18 cellular contexts compared by ENCODE assay signal in the genomic region with DNA sequence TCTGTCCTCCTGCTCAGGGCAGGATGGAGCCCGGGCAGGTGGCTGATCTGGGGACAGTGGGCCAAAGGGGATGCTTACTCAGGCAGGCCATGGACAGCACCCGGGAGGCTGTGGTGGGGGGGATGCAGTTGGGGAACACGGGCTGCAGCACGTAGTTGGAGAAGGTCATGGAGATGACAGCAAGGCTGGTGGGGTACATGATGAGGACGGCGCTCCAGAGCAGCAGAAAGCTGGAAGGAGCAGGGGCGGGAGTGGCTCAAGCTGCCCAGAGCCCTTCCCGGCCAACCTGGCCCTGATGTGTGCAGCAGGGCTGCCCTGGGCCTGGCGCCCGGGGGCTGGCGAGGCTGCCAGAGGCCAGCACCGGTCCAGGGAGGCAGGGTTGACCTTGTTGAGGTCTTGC. TPM values are rescaled to one million over a fixed set of nuclear protein-coding genes. Genes with fewer than 3 reads are reported as not detected.
DNase-seq lines count a peak whose midpoint lies in the region; ATAC-seq and TF ChIP-seq lines count a peak whose summit lies in the region.
"Had no signal": no experiment of that assay in that cellular context is flagged by ENCODE, and none has a peak within 500 bp of the region (broad histone marks: within the 10 kb centered on the region; RNA-seq: fewer than 3 reads in every experiment).

No MANE protein-coding gene starts in this region.

- no peaks in the 10 kb centered on the region for H3K4me1 Mint-ChIP-seq in Calu3 (ENCODE audit: low read depth, unreplicated experiment)

- H2AFZ ChIP-seq in SK-N-SH (ENCODE audit: low read depth), result no peak overlapping the region

- intact Hi-C loops in right lobe of liver (cut with DNase I) (no loop called here), stomach (cut with DNase I; ENCODE audit: low total_unique reads) (no loop called here), Calu3 (cut with micrococcal nuclease; ENCODE audit: unreplicated experiment) (no loop called here)

- H3K36me3 ChIP-seq in SK-N-SH (replicated peaks in 1 of 2; ENCODE audit: control insufficient read depth in 1 of 2, insufficient read depth in 2 of 2, low read length in 1 of 2) (no peaks in the 10 kb centered on the region), HEK293 (ENCODE audit: control insufficient read depth in 2 of 2, insufficient read depth in 1 of 2, low read length in 2 of 2) (peaks cover 0 to 5% of the 10 kb centered on the region in 2 experiments; a peak in 2 of 3 replicates), right lobe of liver (no peaks in the 10 kb centered on the region), stomach (peaks cover 0 to 2% (median 0%) of the 10 kb centered on the region in 4 donors)

- BruUV-seq in Calu3 (replicated peaks; lab: Mats Ljungman, UMichigan), result no TSS peak

- TF ChIP-seq RAD21 in SK-N-SH (IDR thresholded peaks at IDR 0.05; ENCODE audit: low read length), result no peak

- DNase-seq in SK-N-SH, result peak; percentile 25
- DNase-seq in right lobe of liver, result peak; percentile 60 to 84 (median 77)
- peak; percentile 63 for DNase-seq in stomach
- no peak for DNase-seq in Calu3
- DNase-seq: AML-193; CD4-positive, alpha-beta memory T cell; DMS79 treated with DMSO at 0.1 percent for 48 hours; GF-D8; GOT3; H9 had no signal

- TF ChIP-seq POLR2A in right lobe of liver (IDR thresholded peaks at IDR 0.05), result no peak
- no peak for TF ChIP-seq POLR2A in stomach (IDR thresholded peaks at IDR 0.05)

- H3K9me2 ChIP-seq in SK-N-SH, result no peaks in the 10 kb centered on the region

- no peak overlapping the region for H3K27ac Mint-ChIP-seq in Calu3 (ENCODE audit: unreplicated experiment)
- H3K27ac Mint-ChIP-seq: CD4-positive, alpha-beta memory T cell; H9; IgD-negative memory B cell had no signal

- H3K27ac ChIP-seq in SK-N-SH (ENCODE audit: low read depth in 2 of 2, low read length in 1 of 2) (no peak overlapping the region), HEK293 (ENCODE audit: extremely low read depth, low read depth, low read length) (no peak overlapping the region), right lobe of liver (no peak overlapping the region), stomach (no peak overlapping the region)
- H3K27ac ChIP-seq: 22Rv1, A549, BLaER1 had no signal

- H4K20me1 ChIP-seq in SK-N-SH (ENCODE audit: insufficient read depth), result no peaks in the 10 kb centered on the region
- H4K20me1 ChIP-seq: BLaER1 had no signal

- no peaks in the 10 kb centered on the region for H3K9me3 Mint-ChIP-seq in Calu3 (ENCODE audit: low read depth, unreplicated experiment)
- H3K9me3 Mint-ChIP-seq: CD14-positive monocyte; CD4-positive, alpha-beta memory T cell; H9; IgD-negative memory B cell had no signal

- no peaks in the 10 kb centered on the region; a peak in 1 of 4 replicates for H3K4me1 ChIP-seq in SK-N-SH (ENCODE audit: control insufficient read depth in 1 of 2, insufficient read depth in 2 of 2, low read depth in 1 of 2, low read length in 1 of 2)
- H3K4me1 ChIP-seq in HEK293 (ENCODE audit: control insufficient read depth, insufficient read depth, low read length), result peaks cover 2% of the 10 kb centered on the region; the same call in 1 of the 2 replicates
- peaks cover 0 to 20% (median 0%) of the 10 kb centered on the region in 4 donors for H3K4me1 ChIP-seq in right lobe of liver
- no peaks in the 10 kb centered on the region for H3K4me1 ChIP-seq in stomach
- H3K4me1 ChIP-seq: A549 had no signal

- WGBS in SK-N-SH (ENCODE audit: low lambda C conversion rate), result 62% methylated on average over 7 of the region's 12 CpGs
- no CpG with 5 or more reads among the region's 12 CpGs for WGBS in right lobe of liver (ENCODE audit: insufficient coverage, low coverage, low lambda C conversion rate, missing lambda C conversion rate)
- 36 to 71% (median 53%) methylated on average over 7 to 12 of the region's 12 CpGs for WGBS in stomach, 5 donors

- POLR2A ChIA-PET in SK-N-SH (lab: Yijun Ruan, JAX), result interaction anchor here (1.5 kb wide), 1 partner anchor 11 kb away, joined by 3 read pairs; no protein-coding TSS in a partner anchor
- POLR2A ChIA-PET in HEK293 (lab: Yijun Ruan, JAX), result no interaction called here

- no peak overlapping the region for H3K4me3 ChIP-seq in SK-N-SH (ENCODE audit: low read depth in 2 of 2, low read length in 1 of 2)
- H3K4me3 ChIP-seq in HEK293 (ENCODE audit: low read depth, low read length), result no peak overlapping the region
- no peak overlapping the region for H3K4me3 ChIP-seq in right lobe of liver
- no peak overlapping the region for H3K4me3 ChIP-seq in stomach
- H3K4me3 ChIP-seq: A549, BLaER1 had no signal

- H3K79me2 ChIP-seq in SK-N-SH (ENCODE audit: insufficient read depth), result no peaks in the 10 kb centered on the region

- H3K27me3 Mint-ChIP-seq in Calu3 (ENCODE audit: unreplicated experiment), result peaks cover 67% of the 10 kb centered on the region

- no peak overlapping the region for H3K4me2 ChIP-seq in SK-N-SH
- H3K4me2 ChIP-seq: A549, BLaER1 had no signal

- ATAC-seq in SK-N-SH treated with all-trans-retinoic acid at 6 μM for 48 hours, result no peak
- peak; percentile 72 to 88 (median 82) for ATAC-seq in right lobe of liver
- no peak for ATAC-seq in HG03378 (IDR thresholded peaks at IDR 0.05; ENCODE audit: unreplicated experiment)

- H3K4me3 Mint-ChIP-seq in Calu3 (ENCODE audit: low read depth, unreplicated experiment), result no peak overlapping the region
- H3K4me3 Mint-ChIP-seq: CD14-positive monocyte; CD4-positive, alpha-beta memory T cell; H9; IgD-negative memory B cell had no signal

- H3K27me3 ChIP-seq in SK-N-SH (ENCODE audit: insufficient read depth) (no peaks in the 10 kb centered on the region), right lobe of liver (no peaks in the 10 kb centered on the region), stomach (peaks cover 0 to 7% (median 0%) of the 10 kb centered on the region in 3 donors)
- H3K27me3 ChIP-seq: BLaER1 had no signal

- H3K36me3 Mint-ChIP-seq in Calu3 (ENCODE audit: insufficient read depth, unreplicated experiment), result no peaks in the 10 kb centered on the region
- H3K36me3 Mint-ChIP-seq: CD4-positive, alpha-beta memory T cell; IgD-negative memory B cell had no signal

- TF ChIP-seq EP300 in SK-N-SH (IDR thresholded peaks at IDR 0.05; ENCODE audit: borderline replicate concordance in 1 of 2, low read depth in 1 of 2, low read length in 1 of 2) (no peak), stomach (IDR thresholded peaks at IDR 0.05) (no peak)

- H3K9me3 ChIP-seq in SK-N-SH (no peaks in the 10 kb centered on the region), HEK293 (ENCODE audit: control insufficient read depth, insufficient read depth, low read depth, low read length) (no peaks in the 10 kb centered on the region), right lobe of liver (no peaks in the 10 kb centered on the region), stomach (no peaks in the 10 kb centered on the region)
- H3K9me3 ChIP-seq: A549, BLaER1 had no signal

- no peak overlapping the region for H3K9ac ChIP-seq in SK-N-SH
- H3K9ac ChIP-seq: BLaER1 had no signal

- H3F3A ChIP-seq in SK-N-SH (replicated peaks; ENCODE audit: insufficient read depth), result no peaks in the 10 kb centered on the region

- CTCF ChIA-PET in SK-N-SH (lab: Yijun Ruan, JAX), result interaction anchor here (1.1 to 2.1 kb wide), 4 partner anchors 17 to 194 kb away, joined by 3 to 7 read pairs (median 4); no protein-coding TSS in a partner anchor
- CTCF ChIA-PET in HEK293 (lab: Yijun Ruan, JAX), result interaction anchor here (2.1 to 2.9 kb wide), 2 partner anchors 28 to 194 kb away, joined by 7 to 19 read pairs; no protein-coding TSS in a partner anchor
- CTCF ChIA-PET in Calu3 (lab: Charles Lee), result no interaction called here

- TF ChIP-seq CTCF in SK-N-SH (IDR thresholded peaks at IDR 0.05), result no peak
- no peak for TF ChIP-seq CTCF in HEK293 (tag by site-specific recombination; IDR thresholded peaks at IDR 0.05)
- no peak for TF ChIP-seq CTCF in right lobe of liver (IDR thresholded peaks at IDR 0.05)
- no peak for TF ChIP-seq CTCF in stomach (IDR thresholded peaks at IDR 0.05)
- TF ChIP-seq CTCF in Calu3 (IDR thresholded peaks at IDR 0.05; ENCODE audit: unreplicated experiment), result no peak

TF ChIP-seq in SK-N-SH, 30 proteins besides CTCF, POLR2A, EP300 and RAD21 (continues in another document):
- TF ChIP-seq FOSL2 (IDR thresholded peaks at IDR 0.05; ENCODE audit: borderline replicate concordance, low read depth), result no peak
- TF ChIP-seq RXRA (IDR thresholded peaks at IDR 0.05; ENCODE audit: borderline replicate concordance, low read depth), result no peak
- no peak for TF ChIP-seq MEF2A (IDR thresholded peaks at IDR 0.05; ENCODE audit: borderline replicate concordance, low read depth)
- TF ChIP-seq NRF1 (IDR thresholded peaks at IDR 0.05; ENCODE audit: low read depth, low read length), result no peak
- no peak for TF ChIP-seq NFIC (IDR thresholded peaks at IDR 0.05; ENCODE audit: borderline replicate concordance)

TF ChIP-seq in SK-N-SH treated with all-trans-retinoic acid at 6 μM for 48 hours, 23 proteins besides CTCF, POLR2A, EP300 and RAD21 (continues in another document):
- no peak for TF ChIP-seq ZFP3 (CRISPR knock-in tag; IDR thresholded peaks at IDR 0.05)
- TF ChIP-seq PPARA (CRISPR knock-in tag; IDR thresholded peaks at IDR 0.05; ENCODE audit: borderline replicate concordance), result no peak
- no peak for TF ChIP-seq ZC3H10 (CRISPR knock-in tag; IDR thresholded peaks at IDR 0.05)
- TF ChIP-seq TOX (CRISPR knock-in tag; IDR thresholded peaks at IDR 0.05; ENCODE audit: borderline replicate concordance), result no peak
- TF ChIP-seq ESRRG (CRISPR knock-in tag; IDR thresholded peaks at IDR 0.05), result no peak

TF ChIP-seq in HEK293, 187 proteins besides CTCF, POLR2A, EP300 and RAD21 (continues in another document):
- TF ChIP-seq ZNF600 (tag by site-specific recombination; IDR thresholded peaks at IDR 0.05) (peak; percentile 88), ZNF19 (tag by site-specific recombination; IDR thresholded peaks at IDR 0.05; ENCODE audit: low read depth) (no peak)

RNA-seq across cellular contexts. Expression of a gene that starts 12.9 kb away (rescaled TPM):
- polyA plus RNA-seq in SK-N-SH (2012; rRNA removed) (0.02 TPM in 1 of 2 replicates, not detected in the other), stomach (not detected)
- polyA plus RNA-seq in SK-N-SH (2012; cell fraction: cytosol; rRNA removed), result not detected in 2 replicates
- polyA plus RNA-seq in SK-N-SH (2012; cell fraction: nucleus; rRNA removed), result 0.07 TPM in 1 of 2 replicates, not detected in the other
- total RNA-seq in right lobe of liver (not detected), stomach (under 1 TPM in 1 of 5 donors, not detected in 4; 0.73 TPM), Calu3 (2022) (not detected in 2 replicates)
- total RNA-seq: CD4-positive, alpha-beta memory T cell had no signal
- polyA plus RNA-seq: CD14-positive monocyte; CD4-positive, alpha-beta memory T cell; IgD-negative memory B cell had no signal

RNA-seq across cellular contexts. Expression of a gene that starts 18.6 kb away (rescaled TPM):
- polyA plus RNA-seq in SK-N-SH (2012; rRNA removed), result 7.5 and 8.2 TPM in 2 replicates
- 3.6 and 7.8 TPM in 2 replicates for polyA plus RNA-seq in SK-N-SH (2012; cell fraction: cytosol; rRNA removed)
- 8.9 and 11.2 TPM in 2 replicates for polyA plus RNA-seq in SK-N-SH (2012; cell fraction: nucleus; rRNA removed)
- 10 to 100 TPM; 25.2 to 40.7 (median 33.7) TPM for total RNA-seq in right lobe of liver
- total RNA-seq in stomach, result 10 to 100 TPM in 4 of 5 donors, 1 to 10 TPM in 1; 7.5 to 26.6 (median 18.1) TPM
- polyA plus RNA-seq in stomach, result 10 to 100 TPM in 2 of 3 donors, 1 to 10 TPM in 1; 8.4 to 14.0 (median 10.3) TPM
- total RNA-seq in Calu3 (2022), result 0.59 and 1.5 TPM in 2 replicates
- polyA plus RNA-seq: CD4-positive, alpha-beta memory T cell; IgD-negative memory B cell had no signal

Comparison
In these comparisons a context has a peak if more than half of its experiments do, and no peak if none do; other contexts are left out.
1. ATAC-seq: peak in right lobe of liver (4 of 4); none in SK-N-SH treated with all-trans-retinoic acid at 6 μM for 48 hours (single experiment) and HG03378 (single experiment).